Comparison of ENCODE assay signal across 9 cellular contexts in the genomic region with DNA sequence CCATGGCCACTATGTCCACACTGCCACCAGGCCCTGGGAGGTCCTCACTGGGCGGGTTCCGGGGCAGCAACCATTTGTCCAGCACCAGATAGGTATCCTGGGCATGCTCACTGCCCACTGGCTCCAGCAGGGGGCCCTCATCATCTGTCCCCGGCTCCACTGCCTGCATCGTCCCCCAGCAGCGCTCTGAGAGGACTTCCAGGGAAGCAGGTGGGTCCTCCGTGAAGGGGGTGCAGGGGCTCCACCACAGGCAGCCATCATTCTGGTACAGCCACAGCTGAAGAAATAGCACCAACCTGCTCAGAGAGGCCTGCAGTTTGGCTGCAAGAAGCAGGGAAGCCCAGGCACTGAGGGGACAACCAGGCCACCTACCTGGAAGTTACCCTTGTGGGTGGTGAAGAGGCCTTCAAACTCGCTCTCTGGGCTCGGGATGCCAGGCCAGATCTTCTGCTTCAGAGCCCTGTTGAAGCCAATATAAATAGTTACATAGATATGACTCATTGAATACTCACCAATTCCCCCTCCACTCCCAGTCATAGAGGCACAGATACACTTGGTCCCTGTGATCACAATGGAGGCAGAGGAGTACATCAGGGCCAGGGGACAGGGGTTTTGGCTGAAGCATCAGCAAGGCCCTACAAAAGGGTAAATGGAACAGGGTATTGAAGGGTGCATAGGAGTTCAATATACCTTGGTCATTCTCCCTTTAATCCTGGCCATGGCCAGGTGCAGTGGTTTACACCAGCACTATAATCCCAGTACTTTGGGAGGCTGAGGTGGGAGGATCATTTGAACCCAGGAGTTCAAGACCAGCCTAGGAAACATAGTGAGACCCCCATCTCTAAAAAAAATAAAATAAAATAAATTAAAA. TPM values are rescaled to one million over a fixed set of nuclear protein-coding genes. Genes with fewer than 3 reads are reported as not detected.
DNase-seq lines count a peak whose midpoint lies in the region; ATAC-seq, FAIRE-seq and TF ChIP-seq lines count a peak whose summit lies in the region.
"Had no signal": no experiment of that assay in that cellular context is flagged by ENCODE, and none has a peak within 500 bp of the region (broad histone marks: within the 10 kb centered on the region; RNA-seq: fewer than 3 reads in every experiment).

No MANE protein-coding gene starts in this region.

- no peak for ATAC-seq in activated T-helper 17 cell treated with anti-CD3 and anti-CD28 coated beads, Interleukin-2, amount 50 U/mL, for 72 hours (replicated peaks)
- no peak for ATAC-seq in stimulated activated effector memory CD8-positive, alpha-beta T cell treated with anti-CD3 and anti-CD28 coated beads, Interleukin-12 subunit alpha, Interleukin-12 subunit beta, amount 100 ng/mL, for 72 hours

- H3K36me3 Mint-ChIP-seq in activated T-helper 17 cell treated with anti-CD3 and anti-CD28 coated beads, Interleukin-2, amount 50 U/mL, for 72 hours (ENCODE audit: low read depth), result peaks cover 55% of the 10 kb centered on the region
- H3K36me3 Mint-ChIP-seq in stimulated activated effector memory CD8-positive, alpha-beta T cell treated with anti-CD3 and anti-CD28 coated beads, Interleukin-12 subunit alpha, Interleukin-12 subunit beta, amount 100 ng/mL, for 72 hours, result peaks cover 46% of the 10 kb centered on the region

- peaks cover 77% of the 10 kb centered on the region for H3K4me1 ChIP-seq in left ventricle myocardium inferior

- TF ChIP-seq CTCF in left ventricle myocardium inferior (IDR thresholded peaks at IDR 0.05; ENCODE audit: borderline replicate concordance), result peak; percentile 66

- no peaks in the 10 kb centered on the region for H3K27me3 Mint-ChIP-seq in activated T-helper 17 cell treated with anti-CD3 and anti-CD28 coated beads, Interleukin-2, amount 50 U/mL, for 72 hours

- FAIRE-seq in HTR-8/SVneo (lab: Jason Lieb, UNC), result no peak

- peak; percentile 2 for DNase-seq in NCI-H345 (lab: John Stamatoyannopoulos, UW)
- DNase-seq in NCI-H345 treated with DMSO at 0.1 percent for 48 hours (lab: John Stamatoyannopoulos, UW; ENCODE audit: unreplicated experiment), result no peak
- peak; percentile 41 for DNase-seq in LoVo (ENCODE audit: low spot score)
- DNase-seq in left ventricle myocardium inferior, result peak; percentile 44
- DNase-seq in stimulated activated effector memory CD8-positive, alpha-beta T cell treated with anti-CD3 and anti-CD28 coated beads, Interleukin-12 subunit alpha, Interleukin-12 subunit beta, amount 100 ng/mL, for 72 hours (ENCODE audit: low spot score in 2 of 2), result no peak
- no peak for DNase-seq in HTR-8/SVneo (ENCODE audit: insufficient read length, low spot score)
- no peak for DNase-seq in stimulated activated CD4-positive, alpha-beta T cell treated with anti-CD3 and anti-CD28 coated beads, Interleukin-2, amount 100 ng/mL, for 24 hours

- no peaks in the 10 kb centered on the region for H3K9me3 Mint-ChIP-seq in activated T-helper 17 cell treated with anti-CD3 and anti-CD28 coated beads, Interleukin-2, amount 50 U/mL, for 72 hours
- H3K9me3 Mint-ChIP-seq in stimulated activated effector memory CD8-positive, alpha-beta T cell treated with anti-CD3 and anti-CD28 coated beads, Interleukin-12 subunit alpha, Interleukin-12 subunit beta, amount 100 ng/mL, for 72 hours, result no peaks in the 10 kb centered on the region
- H3K9me3 Mint-ChIP-seq: stimulated activated naive CD8-positive, alpha-beta T cell treated with anti-CD3 and anti-CD28 coated beads, Interleukin-15, Interleukin-2, amounts not matched to agents 100 ng/mL and 50 ng/mL, for 24 hours had no signal

- H3K9me3 ChIP-seq in left ventricle myocardium inferior (replicated peaks), result no peaks in the 10 kb centered on the region

- no peaks in the 10 kb centered on the region for H3K36me3 ChIP-seq in left ventricle myocardium inferior

- H3K27ac ChIP-seq in left ventricle myocardium inferior (replicated peaks), result no peak overlapping the region

- H3K27ac Mint-ChIP-seq in activated T-helper 17 cell treated with anti-CD3 and anti-CD28 coated beads, Interleukin-2, amount 50 U/mL, for 72 hours, result peak overlapping the region; percentile 47
- peak overlapping the region; percentile 61 for H3K27ac Mint-ChIP-seq in stimulated activated effector memory CD8-positive, alpha-beta T cell treated with anti-CD3 and anti-CD28 coated beads, Interleukin-12 subunit alpha, Interleukin-12 subunit beta, amount 100 ng/mL, for 72 hours
- H3K27ac Mint-ChIP-seq: stimulated activated naive CD8-positive, alpha-beta T cell treated with anti-CD3 and anti-CD28 coated beads, Interleukin-15, Interleukin-2, amounts not matched to agents 100 ng/mL and 50 ng/mL, for 24 hours had no signal

- peaks cover 13% of the 10 kb centered on the region for H3K27me3 ChIP-seq in left ventricle myocardium inferior (ENCODE audit: low read depth)

- no peak overlapping the region for H3K4me3 Mint-ChIP-seq in activated T-helper 17 cell treated with anti-CD3 and anti-CD28 coated beads, Interleukin-2, amount 50 U/mL, for 72 hours
- H3K4me3 Mint-ChIP-seq in stimulated activated effector memory CD8-positive, alpha-beta T cell treated with anti-CD3 and anti-CD28 coated beads, Interleukin-12 subunit alpha, Interleukin-12 subunit beta, amount 100 ng/mL, for 72 hours, result peak overlapping the region; percentile 22
- H3K4me3 Mint-ChIP-seq: stimulated activated naive CD8-positive, alpha-beta T cell treated with anti-CD3 and anti-CD28 coated beads, Interleukin-15, Interleukin-2, amounts not matched to agents 100 ng/mL and 50 ng/mL, for 24 hours had no signal

- intact Hi-C loops in left ventricle myocardium inferior (cut with micrococcal nuclease), result no loop called here

- no peak overlapping the region for H3K4me3 ChIP-seq in left ventricle myocardium inferior

- H3K4me1 Mint-ChIP-seq in activated T-helper 17 cell treated with anti-CD3 and anti-CD28 coated beads, Interleukin-2, amount 50 U/mL, for 72 hours, result peaks cover 17% of the 10 kb centered on the region
- peaks cover 58% of the 10 kb centered on the region for H3K4me1 Mint-ChIP-seq in stimulated activated effector memory CD8-positive, alpha-beta T cell treated with anti-CD3 and anti-CD28 coated beads, Interleukin-12 subunit alpha, Interleukin-12 subunit beta, amount 100 ng/mL, for 72 hours

RNA-seq across cellular contexts. Expression of a gene that starts 4.1 kb away (rescaled TPM):
- total RNA-seq in activated T-helper 17 cell treated with anti-CD3 and anti-CD28 coated beads, Interleukin-2, amount 50 U/mL, for 72 hours, result 1 to 10 TPM; 1.5 to 2.4 TPM
- 1.1 TPM for total RNA-seq in left ventricle myocardium inferior

RNA-seq across cellular contexts. Expression of a gene that starts 5.6 kb away (rescaled TPM):
- 10 to 100 TPM in 1 of 2 donors, 1 to 10 TPM in 1; 6.7 to 22.6 TPM for total RNA-seq in activated T-helper 17 cell treated with anti-CD3 and anti-CD28 coated beads, Interleukin-2, amount 50 U/mL, for 72 hours
- 6.0 TPM for total RNA-seq in left ventricle myocardium inferior

RNA-seq across cellular contexts. Expression of a gene that starts 23.3 kb away (rescaled TPM):
- 1 to 10 TPM; 2.9 to 9.7 TPM for total RNA-seq in activated T-helper 17 cell treated with anti-CD3 and anti-CD28 coated beads, Interleukin-2, amount 50 U/mL, for 72 hours
- total RNA-seq in left ventricle myocardium inferior, result 10.6 TPM

RNA-seq across cellular contexts. Expression of a gene that starts 32.2 kb away (rescaled TPM):
- 10 to 100 TPM; 17.4 to 45.4 TPM for total RNA-seq in activated T-helper 17 cell treated with anti-CD3 and anti-CD28 coated beads, Interleukin-2, amount 50 U/mL, for 72 hours
- total RNA-seq in left ventricle myocardium inferior, result 24.5 TPM

RNA-seq across cellular contexts. Expression of a gene that starts 32.5 kb away (rescaled TPM):
- 10 to 100 TPM; 30.9 to 31.0 TPM for total RNA-seq in activated T-helper 17 cell treated with anti-CD3 and anti-CD28 coated beads, Interleukin-2, amount 50 U/mL, for 72 hours
- 77.8 TPM for total RNA-seq in left ventricle myocardium inferior

Comparison
In these comparisons a context has a peak if more than half of its experiments do, and no peak if none do; other contexts are left out.
1. DNase-seq: peak in NCI-H345 (single experiment), LoVo (single experiment) and left ventricle myocardium inferior (single experiment); none in NCI-H345 treated with DMSO at 0.1 percent for 48 hours (single experiment), stimulated activated effector memory CD8-positive, alpha-beta T cell treated with anti-CD3 and anti-CD28 coated beads, Interleukin-12 subunit alpha, Interleukin-12 subunit beta, amount 100 ng/mL, for 72 hours (0 of 2), HTR-8/SVneo (single experiment) and stimulated activated CD4-positive, alpha-beta T cell treated with anti-CD3 and anti-CD28 coated beads, Interleukin-2, amount 100 ng/mL, for 24 hours (0 of 2).